In genomic region chr7:140734096-140734495, GRCh38 we compare ENCODE assay signal across 19 cellular contexts.
"Had no signal": no experiment of that assay in that cellular context is flagged by ENCODE, and none has a peak within 500 bp of the region (broad histone marks: within the 10 kb centered on the region; RNA-seq: fewer than 3 reads in every experiment).

No MANE protein-coding gene starts in this region.

- H3K27ac ChIP-seq: heart right ventricle, neutrophil, psoas muscle, right lobe of liver, tibial artery, upper lobe of left lung, uterus had no signal

- H3K4me1 ChIP-seq: heart right ventricle, psoas muscle, right lobe of liver, tibial artery, upper lobe of left lung, uterus had no signal

- H3K36me3 ChIP-seq: uterus had no signal

- H3K9me3 Mint-ChIP-seq: naive thymus-derived CD4-positive, alpha-beta T cell; nephron progenitor cell; stimulated activated effector memory CD8-positive, alpha-beta T cell treated with anti-CD3 and anti-CD28 coated beads, Interleukin-12 subunit alpha, Interleukin-12 subunit beta, amount 100 ng/mL, for 72 hours; stimulated activated naive CD8-positive, alpha-beta T cell treated with anti-CD3 and anti-CD28 coated beads, Interleukin-15, Interleukin-2, amounts not matched to agents 100 ng/mL and 50 ng/mL, for 24 hours had no signal

- H3K4me1 Mint-ChIP-seq: naive thymus-derived CD4-positive, alpha-beta T cell; nephron progenitor cell; stimulated activated effector memory CD8-positive, alpha-beta T cell treated with anti-CD3 and anti-CD28 coated beads, Interleukin-12 subunit alpha, Interleukin-12 subunit beta, amount 100 ng/mL, for 72 hours had no signal

- H3K27me3 ChIP-seq: heart right ventricle, neutrophil, right lobe of liver, tibial artery, upper lobe of left lung, uterus had no signal

- ATAC-seq: esophagus mucosa; heart right ventricle; left lobe of liver; naive thymus-derived CD4-positive, alpha-beta T cell; psoas muscle; right lobe of liver; stimulated activated effector memory CD8-positive, alpha-beta T cell treated with anti-CD3 and anti-CD28 coated beads, Interleukin-12 subunit alpha, Interleukin-12 subunit beta, amount 100 ng/mL, for 72 hours had no signal

- H3K4me3 ChIP-seq: heart right ventricle, psoas muscle, right lobe of liver, tibial artery, upper lobe of left lung, uterus had no signal

- H3K27me3 Mint-ChIP-seq: naive thymus-derived CD4-positive, alpha-beta T cell; stimulated activated naive CD8-positive, alpha-beta T cell treated with anti-CD3 and anti-CD28 coated beads, Interleukin-15, Interleukin-2, amounts not matched to agents 100 ng/mL and 50 ng/mL, for 24 hours had no signal

- DNase-seq: effector CD4-positive, alpha-beta T cell; heart right ventricle; islet precursor cell; mammary epithelial cell; naive thymus-derived CD4-positive, alpha-beta T cell; nephron progenitor cell; psoas muscle; retina; right lobe of liver; stimulated activated CD4-positive, alpha-beta T cell treated with anti-CD3 and anti-CD28 coated beads, Interleukin-4, amount 100 ng/mL, for 1 hour; stimulated activated CD8-positive, alpha-beta memory T cell treated with anti-CD3 and anti-CD28 coated beads, Interleukin-4, amount 100 ng/mL, for 48 hours; tibial artery; upper lobe of left lung; uterus had no signal

- H3K4me3 Mint-ChIP-seq: naive thymus-derived CD4-positive, alpha-beta T cell; nephron progenitor cell; stimulated activated effector memory CD8-positive, alpha-beta T cell treated with anti-CD3 and anti-CD28 coated beads, Interleukin-12 subunit alpha, Interleukin-12 subunit beta, amount 100 ng/mL, for 72 hours; stimulated activated naive CD8-positive, alpha-beta T cell treated with anti-CD3 and anti-CD28 coated beads, Interleukin-15, Interleukin-2, amounts not matched to agents 100 ng/mL and 50 ng/mL, for 24 hours had no signal

- H3K27ac Mint-ChIP-seq: nephron progenitor cell; stimulated activated effector memory CD8-positive, alpha-beta T cell treated with anti-CD3 and anti-CD28 coated beads, Interleukin-12 subunit alpha, Interleukin-12 subunit beta, amount 100 ng/mL, for 72 hours; stimulated activated naive CD8-positive, alpha-beta T cell treated with anti-CD3 and anti-CD28 coated beads, Interleukin-15, Interleukin-2, amounts not matched to agents 100 ng/mL and 50 ng/mL, for 24 hours had no signal

- H3K9me3 ChIP-seq: heart right ventricle, neutrophil, psoas muscle, right lobe of liver, tibial artery, upper lobe of left lung, uterus had no signal
